20 cellular contexts compared by ENCODE assay signal in genomic region chr4:173520921-173521473, GRCh38. TPM values are rescaled to one million over a fixed set of nuclear protein-coding genes. Genes with fewer than 3 reads are reported as not detected.
DNase-seq lines count a peak whose midpoint lies in the region; ATAC-seq and TF ChIP-seq lines count a peak whose summit lies in the region.
"Had no signal": no experiment of that assay in that cellular context is flagged by ENCODE, and none has a peak within 500 bp of the region (broad histone marks: within the 10 kb centered on the region; RNA-seq: fewer than 3 reads in every experiment).

No MANE protein-coding gene starts in this region.

- H3K4me3 ChIP-seq in coronary artery (peak overlapping the region; percentile 80), muscle layer of colon (ENCODE audit: low read depth in 1 of 2, low read length in 2 of 2) (peak overlapping the region; percentile 44 to 94), transverse colon (no peak overlapping the region)
- H3K4me3 ChIP-seq: GM12878, HAP-1 had no signal

- WGBS in transverse colon (ENCODE audit: low coverage in 1 of 2), 2 donors: 38 to 42% methylated on average over 1 to 10 of the region's 10 CpGs

- peaks cover 6% of the 10 kb centered on the region for H3K36me3 Mint-ChIP-seq in activated CD8-positive, alpha-beta memory T cell treated with anti-CD3 and anti-CD28 coated beads, Interleukin-2, amount 10 ng/mL, durations not matched to agents 7 days and 5 days
- H3K36me3 Mint-ChIP-seq: CD8-positive, alpha-beta memory T cell had no signal

- H3K9me3 Mint-ChIP-seq in activated CD8-positive, alpha-beta memory T cell treated with anti-CD3 and anti-CD28 coated beads, Interleukin-2, amount 10 ng/mL, durations not matched to agents 7 days and 5 days (ENCODE audit: low read depth): no peaks in the 10 kb centered on the region

- ATAC-seq in activated CD8-positive, alpha-beta memory T cell treated with anti-CD3 and anti-CD28 coated beads, Interleukin-2, amount 10 ng/mL, durations not matched to agents 7 days and 5 days: no peak
- ATAC-seq: activated T-cell treated with anti-CD3 and anti-CD28 coated beads, Interleukin-2, amount 50 U/mL, for 4 hours; GM12878 had no signal

- H3K9ac ChIP-seq in muscle layer of colon (ENCODE audit: low read length): peak overlapping the region; percentile 99

- peak; percentile 8 for DNase-seq in activated CD8-positive, alpha-beta memory T cell treated with anti-CD3 and anti-CD28 coated beads, Interleukin-2, amount 10 ng/mL, durations not matched to agents 7 days and 5 days
- no peak for DNase-seq in activated CD8-positive, alpha-beta memory T cell treated with anti-CD3 and anti-CD28 coated beads, Interleukin-2, amount 50 U/mL, for 4 hours
- no peak for DNase-seq in coronary artery (ENCODE audit: low spot score)
- DNase-seq in transverse colon: no peak
- no peak for DNase-seq in UCSD-AML1 (lab: John Stamatoyannopoulos, UW; ENCODE audit: unreplicated experiment)
- DNase-seq in Ammon's horn (ENCODE audit: low spot score): no peak
- no peak for DNase-seq in T1000 (lab: John Stamatoyannopoulos, UW)
- DNase-seq: activated CD4-positive, alpha-beta T cell treated with anti-CD3 and anti-CD28 coated beads, Interleukin-2, amount 50 U/mL, for 1 hour; activated T-cell treated with anti-CD3 and anti-CD28 coated beads, Interleukin-2, amount 50 U/mL, for 4 hours; CD8-positive, alpha-beta memory T cell; NCI-H1694; SHP77 treated with DMSO at 0.1 percent for 48 hours; stimulated activated CD4-positive, alpha-beta T cell treated with anti-CD3 and anti-CD28 coated beads, Interleukin-1b, Interleukin-23, amount 100 ng/mL, for 48 hours; testis had no signal

- CTCF ChIA-PET in activated CD8-positive, alpha-beta memory T cell treated with anti-CD3 and anti-CD28 coated beads, Interleukin-2, amount 10 ng/mL, durations not matched to agents 7 days and 5 days (lab: Charles Lee): no interaction called here

- intact Hi-C loops in transverse colon (cut with DNase I; ENCODE audit: low total_unique reads): no loop called here

- in situ Hi-C loops in transverse colon (cut with MboI; ENCODE audit: low pct_ligation_motif_present in 1 of 4, low pct_unique_long_range_greater_than_20kb in 1 of 4, low sequenced_read_pairs in 3 of 4): loop anchor here (25.0 kb wide), 2 partner anchors 616 to 641 kb away; no protein-coding TSS in a partner anchor

- H3K4me1 Mint-ChIP-seq in activated CD8-positive, alpha-beta memory T cell treated with anti-CD3 and anti-CD28 coated beads, Interleukin-2, amount 10 ng/mL, durations not matched to agents 7 days and 5 days: peaks cover 6% of the 10 kb centered on the region

- TF ChIP-seq POLR2A in transverse colon (IDR thresholded peaks at IDR 0.05): no peak

- H3K27ac ChIP-seq in coronary artery (peak overlapping the region; percentile 95 to 99), muscle layer of colon (ENCODE audit: low read depth, low read length) (peak overlapping the region; percentile 80), transverse colon (peak overlapping the region; percentile 81 to 95 (median 89))

- no peak overlapping the region for H3K27ac Mint-ChIP-seq in activated CD8-positive, alpha-beta memory T cell treated with anti-CD3 and anti-CD28 coated beads, Interleukin-2, amount 10 ng/mL, durations not matched to agents 7 days and 5 days

- peaks cover 44% of the 10 kb centered on the region for H3K4me1 ChIP-seq in muscle layer of colon (ENCODE audit: insufficient read depth, low read length)
- H3K4me1 ChIP-seq in transverse colon: peaks cover 4 to 60% (median 31%) of the 10 kb centered on the region in 4 donors
- H3K4me1 ChIP-seq: HAP-1 had no signal

- peaks cover 98% of the 10 kb centered on the region for H3K27me3 Mint-ChIP-seq in activated CD8-positive, alpha-beta memory T cell treated with anti-CD3 and anti-CD28 coated beads, Interleukin-2, amount 10 ng/mL, durations not matched to agents 7 days and 5 days

- H3K27me3 ChIP-seq in muscle layer of colon (ENCODE audit: control insufficient read depth in 1 of 2, insufficient read depth in 2 of 2, low read length in 2 of 2) (peaks cover 0 to 3% of the 10 kb centered on the region in 2 donors), transverse colon (peaks cover 100% of the 10 kb centered on the region)
- H3K27me3 ChIP-seq: testis had no signal

- TF ChIP-seq EP300 in transverse colon (IDR thresholded peaks at IDR 0.05; ENCODE audit: low read depth): no peak

- no peak overlapping the region for H3K4me3 Mint-ChIP-seq in activated CD8-positive, alpha-beta memory T cell treated with anti-CD3 and anti-CD28 coated beads, Interleukin-2, amount 10 ng/mL, durations not matched to agents 7 days and 5 days
- H3K4me3 Mint-ChIP-seq: activated T-cell treated with anti-CD3 and anti-CD28 coated beads, Interleukin-2, amount 50 U/mL, for 4 hours had no signal

- H3K9me3 ChIP-seq in muscle layer of colon (ENCODE audit: low read length) (no peaks in the 10 kb centered on the region), transverse colon (no peaks in the 10 kb centered on the region)
- H3K9me3 ChIP-seq: HAP-1, testis had no signal

- TF ChIP-seq CTCF in coronary artery (IDR thresholded peaks at IDR 0.05) (no peak), transverse colon (IDR thresholded peaks at IDR 0.05) (peak in 2 of 5 experiments; percentile 5 to 14)

- H3K36me3 ChIP-seq in muscle layer of colon (ENCODE audit: insufficient read depth, low read length): peaks cover 24% of the 10 kb centered on the region
- H3K36me3 ChIP-seq in transverse colon: no peaks in the 10 kb centered on the region
- H3K36me3 ChIP-seq: HAP-1 had no signal

RNA-seq across cellular contexts. Expression of gene HAND2, which starts 9.0 kb away (rescaled TPM):
- not detected for total RNA-seq in activated CD8-positive, alpha-beta memory T cell treated with anti-CD3 and anti-CD28 coated beads, Interleukin-2, amount 10 ng/mL, durations not matched to agents 7 days and 5 days
- 10 to 100 TPM; 24.6 to 87.6 (median 40.9) TPM for total RNA-seq in transverse colon
- total RNA-seq: activated T-cell treated with anti-CD3 and anti-CD28 coated beads, Interleukin-2, amount 50 U/mL, for 4 hours; CD8-positive, alpha-beta memory T cell; epithelial cell of proximal tubule; GM12878; kidney epithelial cell; NCI-H460 had no signal

Comparison
In these comparisons a context has a peak if more than half of its experiments do, and no peak if none do; other contexts are left out.
1. H3K4me3 ChIP-seq: peak in coronary artery (single experiment) and muscle layer of colon (2 of 2); none in transverse colon (0 of 4).
2. RNA of gene HAND2, which starts 9.0 kb away (total RNA-seq): 24.6 to 87.6 TPM in transverse colon; not detected in activated CD8-positive, alpha-beta memory T cell treated with anti-CD3 and anti-CD28 coated beads, Interleukin-2, amount 10 ng/mL, durations not matched to agents 7 days and 5 days; every median in the first group is over 10 times any median in the second.
3. Peak in every context shown above with its lines, with median percentiles within 50 percentile points of each other: H3K27ac ChIP-seq.